In genomic region chr16:19330801-19331484, GRCh38 we compare ENCODE assay signal across 1 cellular context.
TF ChIP-seq lines count a peak whose summit lies in the region.

No MANE protein-coding gene starts in this region.

TF ChIP-seq in H1, 55 proteins besides CTCF, POLR2A, EP300 and RAD21 (continued from another document):
- TF ChIP-seq, protein P1, sequence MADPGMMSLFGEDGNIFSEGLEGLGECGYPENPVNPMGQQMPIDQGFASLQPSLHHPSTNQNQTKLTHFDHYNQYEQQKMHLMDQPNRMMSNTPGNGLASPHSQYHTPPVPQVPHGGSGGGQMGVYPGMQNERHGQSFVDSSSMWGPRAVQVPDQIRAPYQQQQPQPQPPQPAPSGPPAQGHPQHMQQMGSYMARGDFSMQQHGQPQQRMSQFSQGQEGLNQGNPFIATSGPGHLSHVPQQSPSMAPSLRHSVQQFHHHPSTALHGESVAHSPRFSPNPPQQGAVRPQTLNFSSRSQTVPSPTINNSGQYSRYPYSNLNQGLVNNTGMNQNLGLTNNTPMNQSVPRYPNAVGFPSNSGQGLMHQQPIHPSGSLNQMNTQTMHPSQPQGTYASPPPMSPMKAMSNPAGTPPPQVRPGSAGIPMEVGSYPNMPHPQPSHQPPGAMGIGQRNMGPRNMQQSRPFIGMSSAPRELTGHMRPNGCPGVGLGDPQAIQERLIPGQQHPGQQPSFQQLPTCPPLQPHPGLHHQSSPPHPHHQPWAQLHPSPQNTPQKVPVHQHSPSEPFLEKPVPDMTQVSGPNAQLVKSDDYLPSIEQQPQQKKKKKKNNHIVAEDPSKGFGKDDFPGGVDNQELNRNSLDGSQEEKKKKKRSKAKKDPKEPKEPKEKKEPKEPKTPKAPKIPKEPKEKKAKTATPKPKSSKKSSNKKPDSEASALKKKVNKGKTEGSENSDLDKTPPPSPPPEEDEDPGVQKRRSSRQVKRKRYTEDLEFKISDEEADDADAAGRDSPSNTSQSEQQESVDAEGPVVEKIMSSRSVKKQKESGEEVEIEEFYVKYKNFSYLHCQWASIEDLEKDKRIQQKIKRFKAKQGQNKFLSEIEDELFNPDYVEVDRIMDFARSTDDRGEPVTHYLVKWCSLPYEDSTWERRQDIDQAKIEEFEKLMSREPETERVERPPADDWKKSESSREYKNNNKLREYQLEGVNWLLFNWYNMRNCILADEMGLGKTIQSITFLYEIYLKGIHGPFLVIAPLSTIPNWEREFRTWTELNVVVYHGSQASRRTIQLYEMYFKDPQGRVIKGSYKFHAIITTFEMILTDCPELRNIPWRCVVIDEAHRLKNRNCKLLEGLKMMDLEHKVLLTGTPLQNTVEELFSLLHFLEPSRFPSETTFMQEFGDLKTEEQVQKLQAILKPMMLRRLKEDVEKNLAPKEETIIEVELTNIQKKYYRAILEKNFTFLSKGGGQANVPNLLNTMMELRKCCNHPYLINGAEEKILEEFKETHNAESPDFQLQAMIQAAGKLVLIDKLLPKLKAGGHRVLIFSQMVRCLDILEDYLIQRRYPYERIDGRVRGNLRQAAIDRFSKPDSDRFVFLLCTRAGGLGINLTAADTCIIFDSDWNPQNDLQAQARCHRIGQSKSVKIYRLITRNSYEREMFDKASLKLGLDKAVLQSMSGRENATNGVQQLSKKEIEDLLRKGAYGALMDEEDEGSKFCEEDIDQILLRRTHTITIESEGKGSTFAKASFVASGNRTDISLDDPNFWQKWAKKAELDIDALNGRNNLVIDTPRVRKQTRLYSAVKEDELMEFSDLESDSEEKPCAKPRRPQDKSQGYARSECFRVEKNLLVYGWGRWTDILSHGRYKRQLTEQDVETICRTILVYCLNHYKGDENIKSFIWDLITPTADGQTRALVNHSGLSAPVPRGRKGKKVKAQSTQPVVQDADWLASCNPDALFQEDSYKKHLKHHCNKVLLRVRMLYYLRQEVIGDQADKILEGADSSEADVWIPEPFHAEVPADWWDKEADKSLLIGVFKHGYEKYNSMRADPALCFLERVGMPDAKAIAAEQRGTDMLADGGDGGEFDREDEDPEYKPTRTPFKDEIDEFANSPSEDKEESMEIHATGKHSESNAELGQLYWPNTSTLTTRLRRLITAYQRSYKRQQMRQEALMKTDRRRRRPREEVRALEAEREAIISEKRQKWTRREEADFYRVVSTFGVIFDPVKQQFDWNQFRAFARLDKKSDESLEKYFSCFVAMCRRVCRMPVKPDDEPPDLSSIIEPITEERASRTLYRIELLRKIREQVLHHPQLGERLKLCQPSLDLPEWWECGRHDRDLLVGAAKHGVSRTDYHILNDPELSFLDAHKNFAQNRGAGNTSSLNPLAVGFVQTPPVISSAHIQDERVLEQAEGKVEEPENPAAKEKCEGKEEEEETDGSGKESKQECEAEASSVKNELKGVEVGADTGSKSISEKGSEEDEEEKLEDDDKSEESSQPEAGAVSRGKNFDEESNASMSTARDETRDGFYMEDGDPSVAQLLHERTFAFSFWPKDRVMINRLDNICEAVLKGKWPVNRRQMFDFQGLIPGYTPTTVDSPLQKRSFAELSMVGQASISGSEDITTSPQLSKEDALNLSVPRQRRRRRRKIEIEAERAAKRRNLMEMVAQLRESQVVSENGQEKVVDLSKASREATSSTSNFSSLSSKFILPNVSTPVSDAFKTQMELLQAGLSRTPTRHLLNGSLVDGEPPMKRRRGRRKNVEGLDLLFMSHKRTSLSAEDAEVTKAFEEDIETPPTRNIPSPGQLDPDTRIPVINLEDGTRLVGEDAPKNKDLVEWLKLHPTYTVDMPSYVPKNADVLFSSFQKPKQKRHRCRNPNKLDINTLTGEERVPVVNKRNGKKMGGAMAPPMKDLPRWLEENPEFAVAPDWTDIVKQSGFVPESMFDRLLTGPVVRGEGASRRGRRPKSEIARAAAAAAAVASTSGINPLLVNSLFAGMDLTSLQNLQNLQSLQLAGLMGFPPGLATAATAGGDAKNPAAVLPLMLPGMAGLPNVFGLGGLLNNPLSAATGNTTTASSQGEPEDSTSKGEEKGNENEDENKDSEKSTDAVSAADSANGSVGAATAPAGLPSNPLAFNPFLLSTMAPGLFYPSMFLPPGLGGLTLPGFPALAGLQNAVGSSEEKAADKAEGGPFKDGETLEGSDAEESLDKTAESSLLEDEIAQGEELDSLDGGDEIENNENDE (IDR thresholded peaks at IDR 0.05; ENCODE audit: insufficient replicate concordance, low read length): no peak
- TF ChIP-seq, protein P2, sequence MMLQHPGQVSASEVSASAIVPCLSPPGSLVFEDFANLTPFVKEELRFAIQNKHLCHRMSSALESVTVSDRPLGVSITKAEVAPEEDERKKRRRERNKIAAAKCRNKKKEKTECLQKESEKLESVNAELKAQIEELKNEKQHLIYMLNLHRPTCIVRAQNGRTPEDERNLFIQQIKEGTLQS (IDR thresholded peaks at IDR 0.05; ENCODE audit: insufficient read depth, low read depth, low read length): no peak
- TF ChIP-seq CHD1 (IDR thresholded peaks at IDR 0.05; ENCODE audit: low read depth, low read length) (no peak), YY1 (IDR thresholded peaks at IDR 0.05; ENCODE audit: low read depth, low read length) (no peak), RXRA (IDR thresholded peaks at IDR 0.05; ENCODE audit: insufficient read depth, low read depth, low read length) (no peak)
- TF ChIP-seq, protein P3, sequence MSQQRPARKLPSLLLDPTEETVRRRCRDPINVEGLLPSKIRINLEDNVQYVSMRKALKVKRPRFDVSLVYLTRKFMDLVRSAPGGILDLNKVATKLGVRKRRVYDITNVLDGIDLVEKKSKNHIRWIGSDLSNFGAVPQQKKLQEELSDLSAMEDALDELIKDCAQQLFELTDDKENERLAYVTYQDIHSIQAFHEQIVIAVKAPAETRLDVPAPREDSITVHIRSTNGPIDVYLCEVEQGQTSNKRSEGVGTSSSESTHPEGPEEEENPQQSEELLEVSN (IDR thresholded peaks at IDR 0.05): peak; percentile 37; the same call in 1 of the 2 replicates
- TF ChIP-seq, protein P4, sequence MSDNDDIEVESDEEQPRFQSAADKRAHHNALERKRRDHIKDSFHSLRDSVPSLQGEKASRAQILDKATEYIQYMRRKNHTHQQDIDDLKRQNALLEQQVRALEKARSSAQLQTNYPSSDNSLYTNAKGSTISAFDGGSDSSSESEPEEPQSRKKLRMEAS (IDR thresholded peaks at IDR 0.05): peak; percentile 36; the same call in 1 of the 2 replicates
